In genomic region chr20:24050119-24050518, GRCh38 we compare ENCODE assay signal across 22 cellular contexts.
"Had no signal": no experiment of that assay in that cellular context is flagged by ENCODE, and none has a peak within 500 bp of the region (broad histone marks: within the 10 kb centered on the region; RNA-seq: fewer than 3 reads in every experiment).

No MANE protein-coding gene starts in this region.

- H3K4me1 ChIP-seq: body of pancreas, left lung, upper lobe of right lung had no signal

- H3K4me3 ChIP-seq: body of pancreas, hepatocyte, left lung, lung, upper lobe of right lung had no signal

- DNase-seq: activated B cell treated with CpG ODN at 0.5 μM for 24 hours; activated CD4-positive, alpha-beta T cell treated with anti-CD3 and anti-CD28 coated beads for 48 hours; activated CD8-positive, alpha-beta memory T cell treated with anti-CD3 and anti-CD28 coated beads, Interleukin-2, amount 50 U/mL, for 48 hours; activated effector memory CD4-positive, alpha-beta T cell treated with anti-CD3 and anti-CD28 coated beads, Interleukin-2, amount 50 U/mL, for 16 hours; activated naive CD4-positive, alpha-beta T cell treated with anti-CD3 and anti-CD28 coated beads, Interleukin-2, amount 50 U/mL, for 16 hours; activated T-cell treated with anti-CD3 and anti-CD28 coated beads, Interleukin-2, amount 50 U/mL, for 72 hours; anterior cingulate cortex; body of pancreas; dermis blood vessel endothelial cell; effector CD8-positive, alpha-beta T cell; foreskin melanocyte; glutamatergic neuron; kidney glomerular epithelial cell; left lung; natural killer cell; retina; stimulated activated CD4-positive, alpha-beta T cell treated with anti-CD3 and anti-CD28 coated beads, Interleukin-4, amount 100 ng/mL, for 1 hour; stimulated activated naive CD4-positive, alpha-beta T cell; upper lobe of right lung had no signal

- H3K36me3 Mint-ChIP-seq: natural killer cell had no signal

- H3K9me3 ChIP-seq: body of pancreas, left lung, upper lobe of right lung had no signal

- H3K27ac ChIP-seq: body of pancreas, hepatocyte, left lung, upper lobe of right lung had no signal

- H3K4me3 Mint-ChIP-seq: activated B cell treated with CpG ODN at 0.5 μM for 24 hours, natural killer cell had no signal

- H3K27ac Mint-ChIP-seq: activated B cell treated with CpG ODN at 0.5 μM for 24 hours, natural killer cell, progenitor cell of endocrine pancreas had no signal

- H3K9me3 Mint-ChIP-seq: activated B cell treated with CpG ODN at 0.5 μM for 24 hours, natural killer cell had no signal

- H3K36me3 ChIP-seq: left lung, upper lobe of right lung had no signal

- ATAC-seq: activated T-cell treated with anti-CD3 and anti-CD28 coated beads, Interleukin-2, amount 50 U/mL, for 72 hours; body of pancreas; left lung; natural killer cell; upper lobe of right lung had no signal

- H3K27me3 Mint-ChIP-seq: activated B cell treated with CpG ODN at 0.5 μM for 24 hours had no signal

- H3K27me3 ChIP-seq: body of pancreas, hepatocyte, left lung, upper lobe of right lung had no signal

- H3K4me1 Mint-ChIP-seq: activated B cell treated with CpG ODN at 0.5 μM for 24 hours had no signal
